ENCODE assay signal across 31 cellular contexts in the genomic region with DNA sequence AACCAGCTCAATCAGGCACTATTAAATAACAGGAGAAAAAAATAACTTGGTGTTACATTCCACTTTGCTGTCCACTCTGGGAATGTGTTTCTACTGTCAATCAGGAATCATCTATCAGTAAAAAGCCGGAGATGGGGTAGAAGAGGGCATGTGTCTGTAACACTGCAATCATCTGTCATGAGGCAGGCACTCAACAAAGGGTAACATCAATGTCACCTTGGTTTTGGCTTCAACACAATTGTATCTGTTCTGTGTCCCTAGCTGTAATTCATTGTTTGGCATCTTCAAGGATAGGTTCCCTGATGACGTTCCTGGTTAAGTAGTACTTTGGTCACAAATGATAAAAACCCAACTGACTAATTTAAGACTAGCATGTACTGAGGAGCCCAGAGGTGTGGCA.
"Had no signal": no experiment of that assay in that cellular context is flagged by ENCODE, and none has a peak within 500 bp of the region (broad histone marks: within the 10 kb centered on the region; RNA-seq: fewer than 3 reads in every experiment).

No MANE protein-coding gene starts in this region.

- ATAC-seq: activated CD8-positive, alpha-beta memory T cell treated with anti-CD3 and anti-CD28 coated beads, Interleukin-2, amount 10 ng/mL, durations not matched to agents 7 days and 5 days; activated naive CD8-positive, alpha-beta T cell treated with anti-CD3 and anti-CD28 coated beads, Interleukin-2, amount 50 U/mL, for 24 hours; PC-3 had no signal

- H3K9me3 ChIP-seq: Peyer's patch had no signal

- H3K4me3 ChIP-seq: cardiac muscle cell, Peyer's patch had no signal

- H3K4me1 Mint-ChIP-seq: activated CD4-positive, alpha-beta memory T cell treated with anti-CD3 and anti-CD28 coated beads, Interleukin-2, amount 10 ng/mL, durations not matched to agents 7 days and 5 days; activated CD8-positive, alpha-beta memory T cell treated with anti-CD3 and anti-CD28 coated beads, Interleukin-2, amount 10 ng/mL, durations not matched to agents 7 days and 5 days; activated naive CD4-positive, alpha-beta T cell treated with anti-CD3 and anti-CD28 coated beads, Interleukin-2, amount 10 ng/mL, durations not matched to agents 7 days and 5 days; activated naive CD8-positive, alpha-beta T cell treated with anti-CD3 and anti-CD28 coated beads, Interleukin-2, amount 50 U/mL, for 24 hours had no signal

- H3K27ac Mint-ChIP-seq: activated CD4-positive, alpha-beta memory T cell treated with anti-CD3 and anti-CD28 coated beads, Interleukin-2, amount 10 ng/mL, durations not matched to agents 7 days and 5 days; activated CD8-positive, alpha-beta memory T cell treated with anti-CD3 and anti-CD28 coated beads, Interleukin-2, amount 10 ng/mL, durations not matched to agents 7 days and 5 days; activated naive CD4-positive, alpha-beta T cell treated with anti-CD3 and anti-CD28 coated beads, Interleukin-2, amount 10 ng/mL, durations not matched to agents 7 days and 5 days; activated naive CD8-positive, alpha-beta T cell; activated naive CD8-positive, alpha-beta T cell treated with anti-CD3 and anti-CD28 coated beads, Interleukin-2, amount 50 U/mL, for 24 hours had no signal

- H3K27me3 ChIP-seq: brain microvascular endothelial cell, cardiac muscle cell, Peyer's patch had no signal

- H3K36me3 ChIP-seq: brain microvascular endothelial cell, cardiac muscle cell, Peyer's patch, WERI-Rb-1 had no signal

- H3K4me1 ChIP-seq: Peyer's patch had no signal

- H3K27ac ChIP-seq: brain microvascular endothelial cell, cardiac muscle cell, Peyer's patch, WERI-Rb-1 had no signal

- DNase-seq: activated CD4-positive, alpha-beta memory T cell treated with anti-CD3 and anti-CD28 coated beads, Interleukin-2, amount 10 ng/mL, durations not matched to agents 7 days and 5 days; activated CD4-positive, alpha-beta T cell treated with anti-CD3 and anti-CD28 coated beads for 1 hour; activated CD4-positive, alpha-beta T cell treated with anti-CD3 and anti-CD28 coated beads for 48 hours; activated CD4-positive, CD25-positive, alpha-beta regulatory T cell; activated CD8-positive, alpha-beta memory T cell treated with anti-CD3 and anti-CD28 coated beads for 24 hours; activated CD8-positive, alpha-beta memory T cell treated with anti-CD3 and anti-CD28 coated beads, Interleukin-2, amount 10 ng/mL, durations not matched to agents 7 days and 5 days; activated CD8-positive, alpha-beta memory T cell treated with anti-CD3 and anti-CD28 coated beads, Interleukin-2, amount 50 U/mL, for 48 hours; activated effector memory CD4-positive, alpha-beta T cell treated with Interleukin-2 at 50 U/mL for 16 hours; activated naive CD4-positive, alpha-beta T cell treated with anti-CD3 and anti-CD28 coated beads, Interleukin-2, amount 10 ng/mL, durations not matched to agents 7 days and 5 days; activated naive CD8-positive, alpha-beta T cell treated with anti-CD3 and anti-CD28 coated beads, Interleukin-2, amount 50 U/mL, for 24 hours; activated T-cell treated with anti-CD3 and anti-CD28 coated beads, Interleukin-2, amount 50 U/mL, for 48 hours; anterior cingulate cortex; brain microvascular endothelial cell; Karpas-422; KBM-7; NCI-H1105 treated with DMSO at 0.1 percent for 48 hours; NCI-H1436; NCI-H1694; NCI-H1930; NCI-H2081 treated with DMSO at 0.1 percent for 48 hours; NCI-H510A; NCI-H526; NCI-H748 treated with DMSO at 0.1 percent for 48 hours; NK-92 treated with Interleukin-12 subunit alpha and Interleukin-12 subunit beta, amount 100 ng/mL, for 24 hours; PC-3; Peyer's patch; RPMI8226; T1000; WERI-Rb-1 had no signal

- H3K27me3 Mint-ChIP-seq: activated CD4-positive, alpha-beta memory T cell treated with anti-CD3 and anti-CD28 coated beads, Interleukin-2, amount 10 ng/mL, durations not matched to agents 7 days and 5 days; activated CD8-positive, alpha-beta memory T cell treated with anti-CD3 and anti-CD28 coated beads, Interleukin-2, amount 10 ng/mL, durations not matched to agents 7 days and 5 days; activated naive CD4-positive, alpha-beta T cell treated with anti-CD3 and anti-CD28 coated beads, Interleukin-2, amount 10 ng/mL, durations not matched to agents 7 days and 5 days had no signal

- H3K4me3 Mint-ChIP-seq: activated CD4-positive, alpha-beta memory T cell treated with anti-CD3 and anti-CD28 coated beads, Interleukin-2, amount 10 ng/mL, durations not matched to agents 7 days and 5 days; activated CD8-positive, alpha-beta memory T cell treated with anti-CD3 and anti-CD28 coated beads, Interleukin-2, amount 10 ng/mL, durations not matched to agents 7 days and 5 days; activated naive CD4-positive, alpha-beta T cell treated with anti-CD3 and anti-CD28 coated beads, Interleukin-2, amount 10 ng/mL, durations not matched to agents 7 days and 5 days; activated naive CD8-positive, alpha-beta T cell; activated naive CD8-positive, alpha-beta T cell treated with anti-CD3 and anti-CD28 coated beads, Interleukin-2, amount 50 U/mL, for 24 hours had no signal

- H3K36me3 Mint-ChIP-seq: activated CD8-positive, alpha-beta memory T cell treated with anti-CD3 and anti-CD28 coated beads, Interleukin-2, amount 10 ng/mL, durations not matched to agents 7 days and 5 days; activated naive CD4-positive, alpha-beta T cell treated with anti-CD3 and anti-CD28 coated beads, Interleukin-2, amount 10 ng/mL, durations not matched to agents 7 days and 5 days; activated naive CD8-positive, alpha-beta T cell had no signal

- H3K9me3 Mint-ChIP-seq: activated CD4-positive, alpha-beta memory T cell treated with anti-CD3 and anti-CD28 coated beads, Interleukin-2, amount 10 ng/mL, durations not matched to agents 7 days and 5 days had no signal
